Comparison of ENCODE assay signal across 1 cellular context in the genomic region with DNA sequence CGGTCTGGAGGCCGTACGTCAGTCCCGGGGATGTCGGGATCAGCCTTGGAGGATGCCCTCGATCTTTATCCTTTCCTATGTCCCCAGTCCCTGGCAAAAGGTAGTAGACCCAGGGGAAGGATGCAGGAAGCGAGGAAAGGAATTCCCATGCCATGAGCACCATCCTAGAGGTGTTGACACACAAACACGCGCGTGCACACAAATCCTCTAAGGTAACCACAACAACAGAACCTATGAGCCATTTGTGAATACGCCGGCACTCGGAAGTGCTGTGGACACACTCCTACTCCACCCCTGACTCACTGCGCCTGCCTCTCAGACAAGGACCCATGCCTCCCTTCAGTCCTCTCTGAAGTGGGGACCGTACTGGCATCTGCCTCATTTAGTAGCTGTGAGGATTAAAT.
TF ChIP-seq lines count a peak whose summit lies in the region.

No MANE protein-coding gene starts in this region.

TF ChIP-seq in HepG2, 621 proteins besides CTCF, POLR2A, EP300 and RAD21 (continued from another document):
- TF ChIP-seq, protein P1, sequence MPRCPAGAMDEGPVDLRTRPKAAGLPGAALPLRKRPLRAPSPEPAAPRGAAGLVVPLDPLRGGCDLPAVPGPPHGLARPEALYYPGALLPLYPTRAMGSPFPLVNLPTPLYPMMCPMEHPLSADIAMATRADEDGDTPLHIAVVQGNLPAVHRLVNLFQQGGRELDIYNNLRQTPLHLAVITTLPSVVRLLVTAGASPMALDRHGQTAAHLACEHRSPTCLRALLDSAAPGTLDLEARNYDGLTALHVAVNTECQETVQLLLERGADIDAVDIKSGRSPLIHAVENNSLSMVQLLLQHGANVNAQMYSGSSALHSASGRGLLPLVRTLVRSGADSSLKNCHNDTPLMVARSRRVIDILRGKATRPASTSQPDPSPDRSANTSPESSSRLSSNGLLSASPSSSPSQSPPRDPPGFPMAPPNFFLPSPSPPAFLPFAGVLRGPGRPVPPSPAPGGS (CRISPR knock-in tag; IDR thresholded peaks at IDR 0.05), result no peak
- TF ChIP-seq ZNF383 (CRISPR knock-in tag; IDR thresholded peaks at IDR 0.05; ENCODE audit: borderline replicate concordance), result no peak
- TF ChIP-seq, protein P2, sequence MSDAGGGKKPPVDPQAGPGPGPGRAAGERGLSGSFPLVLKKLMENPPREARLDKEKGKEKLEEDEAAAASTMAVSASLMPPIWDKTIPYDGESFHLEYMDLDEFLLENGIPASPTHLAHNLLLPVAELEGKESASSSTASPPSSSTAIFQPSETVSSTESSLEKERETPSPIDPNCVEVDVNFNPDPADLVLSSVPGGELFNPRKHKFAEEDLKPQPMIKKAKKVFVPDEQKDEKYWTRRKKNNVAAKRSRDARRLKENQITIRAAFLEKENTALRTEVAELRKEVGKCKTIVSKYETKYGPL (CRISPR knock-in tag; IDR thresholded peaks at IDR 0.05), result no peak
- TF ChIP-seq GABPA (IDR thresholded peaks at IDR 0.05; ENCODE audit: low read depth, low read length), result no peak
- TF ChIP-seq GABPA (CRISPR knock-in tag; IDR thresholded peaks at IDR 0.05; ENCODE audit: low read depth), result no peak
- TF ChIP-seq ZC3H13 (CRISPR knock-in tag; IDR thresholded peaks at IDR 0.05), result 0 out of 2 replicates have a peak, but pooled peaks have one; percentile 56
- TF ChIP-seq HNRNPLL (IDR thresholded peaks at IDR 0.05; ENCODE audit: low read depth, low read length, poor library complexity, severe bottlenecking), result no peak
- no peak for TF ChIP-seq ZNF225 (CRISPR knock-in tag; IDR thresholded peaks at IDR 0.05)
- TF ChIP-seq RERE (CRISPR knock-in tag; IDR thresholded peaks at IDR 0.05; ENCODE audit: low read depth), result 0 out of 2 replicates have a peak, but pooled peaks have one; percentile 8
- TF ChIP-seq ZNF44 (CRISPR knock-in tag; IDR thresholded peaks at IDR 0.05), result no peak
- no peak for TF ChIP-seq PRMT3 (CRISPR knock-in tag; IDR thresholded peaks at IDR 0.05; ENCODE audit: borderline replicate concordance, low read depth)
- peak; percentile 8; the same call in 1 of the 2 replicates for TF ChIP-seq KDM5B (CRISPR knock-in tag; IDR thresholded peaks at IDR 0.05; ENCODE audit: borderline replicate concordance)
- no peak for TF ChIP-seq ETV5 (CRISPR knock-in tag; IDR thresholded peaks at IDR 0.05; ENCODE audit: borderline replicate concordance)
- TF ChIP-seq SKI (IDR thresholded peaks at IDR 0.05; ENCODE audit: partially characterized antibody), result peak; percentile 4
- no peak for TF ChIP-seq HNF1A (IDR thresholded peaks at IDR 0.05; ENCODE audit: low read depth)
- TF ChIP-seq HNF1A (CRISPR knock-in tag; IDR thresholded peaks at IDR 0.05; ENCODE audit: borderline replicate concordance), result 0 out of 2 replicates have a peak, but pooled peaks have one; percentile 3
- TF ChIP-seq, protein P3, sequence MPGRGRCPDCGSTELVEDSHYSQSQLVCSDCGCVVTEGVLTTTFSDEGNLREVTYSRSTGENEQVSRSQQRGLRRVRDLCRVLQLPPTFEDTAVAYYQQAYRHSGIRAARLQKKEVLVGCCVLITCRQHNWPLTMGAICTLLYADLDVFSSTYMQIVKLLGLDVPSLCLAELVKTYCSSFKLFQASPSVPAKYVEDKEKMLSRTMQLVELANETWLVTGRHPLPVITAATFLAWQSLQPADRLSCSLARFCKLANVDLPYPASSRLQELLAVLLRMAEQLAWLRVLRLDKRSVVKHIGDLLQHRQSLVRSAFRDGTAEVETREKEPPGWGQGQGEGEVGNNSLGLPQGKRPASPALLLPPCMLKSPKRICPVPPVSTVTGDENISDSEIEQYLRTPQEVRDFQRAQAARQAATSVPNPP (CRISPR knock-in tag; IDR thresholded peaks at IDR 0.05), result 0 out of 2 replicates have a peak, but pooled peaks have one; percentile 4
- TF ChIP-seq SRSF1 (optimal IDR thresholded peaks at IDR 0.05; ENCODE audit: low read depth, low read length), result no peak
- TF ChIP-seq ZNF354B (CRISPR knock-in tag; IDR thresholded peaks at IDR 0.05), result no peak
- TF ChIP-seq ZNF263 (CRISPR knock-in tag; IDR thresholded peaks at IDR 0.05), result no peak
- TF ChIP-seq NFAT5 (CRISPR knock-in tag; IDR thresholded peaks at IDR 0.05), result no peak
- TF ChIP-seq, protein P4, sequence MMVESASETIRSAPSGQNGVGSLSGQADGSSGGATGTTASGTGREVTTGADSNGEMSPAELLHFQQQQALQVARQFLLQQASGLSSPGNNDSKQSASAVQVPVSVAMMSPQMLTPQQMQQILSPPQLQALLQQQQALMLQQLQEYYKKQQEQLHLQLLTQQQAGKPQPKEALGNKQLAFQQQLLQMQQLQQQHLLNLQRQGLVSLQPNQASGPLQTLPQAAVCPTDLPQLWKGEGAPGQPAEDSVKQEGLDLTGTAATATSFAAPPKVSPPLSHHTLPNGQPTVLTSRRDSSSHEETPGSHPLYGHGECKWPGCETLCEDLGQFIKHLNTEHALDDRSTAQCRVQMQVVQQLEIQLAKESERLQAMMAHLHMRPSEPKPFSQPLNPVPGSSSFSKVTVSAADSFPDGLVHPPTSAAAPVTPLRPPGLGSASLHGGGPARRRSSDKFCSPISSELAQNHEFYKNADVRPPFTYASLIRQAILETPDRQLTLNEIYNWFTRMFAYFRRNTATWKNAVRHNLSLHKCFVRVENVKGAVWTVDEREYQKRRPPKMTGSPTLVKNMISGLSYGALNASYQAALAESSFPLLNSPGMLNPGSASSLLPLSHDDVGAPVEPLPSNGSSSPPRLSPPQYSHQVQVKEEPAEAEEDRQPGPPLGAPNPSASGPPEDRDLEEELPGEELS (CRISPR knock-in tag; IDR thresholded peaks at IDR 0.05), result no peak
- TF ChIP-seq NFKBIZ (CRISPR knock-in tag; IDR thresholded peaks at IDR 0.05), result no peak
- no peak for TF ChIP-seq POLR2G (IDR thresholded peaks at IDR 0.05; ENCODE audit: low read depth, low read length)
